29 cellular contexts compared by ENCODE assay signal in the genomic region with DNA sequence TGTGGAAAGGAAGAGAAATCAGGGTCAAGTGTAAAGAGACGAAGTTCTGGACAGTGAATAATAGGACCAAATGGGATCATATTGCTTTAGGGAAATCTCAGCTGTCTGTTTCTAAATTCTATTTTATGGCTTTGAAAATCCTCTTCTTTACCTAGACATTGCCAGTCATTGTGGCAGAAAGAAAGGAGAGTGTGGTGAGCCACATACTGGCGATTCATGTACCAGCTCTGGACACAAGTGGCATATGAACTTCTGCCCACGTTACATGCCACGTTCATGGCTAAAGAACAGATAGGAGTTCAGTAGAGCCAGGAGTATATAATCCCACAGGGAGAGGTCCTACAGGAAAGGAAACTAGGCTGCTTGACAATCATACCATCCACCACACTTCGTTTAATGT.
"Had no signal": no experiment of that assay in that cellular context is flagged by ENCODE, and none has a peak within 500 bp of the region (broad histone marks: within the 10 kb centered on the region; RNA-seq: fewer than 3 reads in every experiment).

No MANE protein-coding gene starts in this region.

- DNase-seq: activated CD4-positive, alpha-beta memory T cell treated with anti-CD3 and anti-CD28 coated beads, Interleukin-2, amount 10 ng/mL, durations not matched to agents 7 days and 5 days; activated CD4-positive, alpha-beta T cell treated with anti-CD3 and anti-CD28 coated beads for 1 hour; activated CD4-positive, alpha-beta T cell treated with anti-CD3 and anti-CD28 coated beads for 4 hours; activated CD4-positive, alpha-beta T cell treated with anti-CD3 and anti-CD28 coated beads, Interleukin-2, amount 10 ng/mL, durations not matched to agents 7 days and 5 days; activated CD4-positive, alpha-beta T cell treated with anti-CD3 and anti-CD28 coated beads, Interleukin-2, amount 50 U/mL, for 4 hours; activated CD8-positive, alpha-beta memory T cell treated with anti-CD3 and anti-CD28 coated beads, Interleukin-2, amount 50 U/mL, for 48 hours; activated effector memory CD4-positive, alpha-beta T cell treated with Interleukin-2 at 50 U/mL for 16 hours; activated gamma-delta T cell treated with Interleukin-2 at 50 U/mL for 16 hours; activated naive CD4-positive, alpha-beta T cell treated with anti-CD3 and anti-CD28 coated beads, Interleukin-2, amount 50 U/mL, for 16 hours; activated naive CD4-positive, alpha-beta T cell treated with Interleukin-2 at 50 U/mL for 16 hours; activated T-cell treated with anti-CD3 and anti-CD28 coated beads for 4 hours; activated T-cell treated with anti-CD3 and anti-CD28 coated beads, Interleukin-2, amount 50 U/mL, for 24 hours; activated T-cell treated with anti-CD3 and anti-CD28 coated beads, Interleukin-2, amount 50 U/mL, for 72 hours; amniotic stem cell; anterior cingulate cortex; brain microvascular endothelial cell; dorsolateral prefrontal cortex; effector memory CD4-positive, alpha-beta T cell; endodermal cell; foreskin fibroblast; head of caudate nucleus; T-helper 2 cell had no signal

- H3K27me3 Mint-ChIP-seq: activated CD4-positive, alpha-beta memory T cell treated with anti-CD3 and anti-CD28 coated beads, Interleukin-2, amount 10 ng/mL, durations not matched to agents 7 days and 5 days; activated CD4-positive, alpha-beta T cell treated with anti-CD3 and anti-CD28 coated beads, Interleukin-2, amount 10 ng/mL, durations not matched to agents 7 days and 5 days; activated naive CD8-positive, alpha-beta T cell; activated T-cell treated with anti-CD3 and anti-CD28 coated beads, Interleukin-2, amount 50 U/mL, for 24 hours; central memory CD8-positive, alpha-beta T cell; dendritic cell treated with granulocyte-macrophage colony-stimulating factor and Interleukin-4, amounts not matched to agents 40 ng/mL and 50 ng/mL, for 4 days had no signal

- H3K9me3 Mint-ChIP-seq: activated CD4-positive, alpha-beta T cell treated with anti-CD3 and anti-CD28 coated beads, Interleukin-2, amount 10 ng/mL, durations not matched to agents 7 days and 5 days; central memory CD8-positive, alpha-beta T cell; dendritic cell treated with granulocyte-macrophage colony-stimulating factor and Interleukin-4, amounts not matched to agents 40 ng/mL and 50 ng/mL, for 4 days had no signal

- FAIRE-seq: astrocyte, bronchial epithelial cell had no signal

- H3K4me3 Mint-ChIP-seq: activated CD4-positive, alpha-beta memory T cell treated with anti-CD3 and anti-CD28 coated beads, Interleukin-2, amount 10 ng/mL, durations not matched to agents 7 days and 5 days; activated CD4-positive, alpha-beta T cell treated with anti-CD3 and anti-CD28 coated beads, Interleukin-2, amount 10 ng/mL, durations not matched to agents 7 days and 5 days; activated naive CD8-positive, alpha-beta T cell; activated T-cell treated with anti-CD3 and anti-CD28 coated beads, Interleukin-2, amount 50 U/mL, for 24 hours; activated T-cell treated with anti-CD3 and anti-CD28 coated beads, Interleukin-2, amount 50 U/mL, for 72 hours; central memory CD8-positive, alpha-beta T cell; dendritic cell treated with granulocyte-macrophage colony-stimulating factor and Interleukin-4, amounts not matched to agents 40 ng/mL and 50 ng/mL, for 4 days; endodermal cell; WTC11 had no signal

- H3K27ac Mint-ChIP-seq: activated CD4-positive, alpha-beta memory T cell treated with anti-CD3 and anti-CD28 coated beads, Interleukin-2, amount 10 ng/mL, durations not matched to agents 7 days and 5 days; activated CD4-positive, alpha-beta T cell treated with anti-CD3 and anti-CD28 coated beads, Interleukin-2, amount 10 ng/mL, durations not matched to agents 7 days and 5 days; activated naive CD8-positive, alpha-beta T cell; activated T-cell treated with anti-CD3 and anti-CD28 coated beads, Interleukin-2, amount 50 U/mL, for 24 hours; activated T-cell treated with anti-CD3 and anti-CD28 coated beads, Interleukin-2, amount 50 U/mL, for 72 hours; dendritic cell treated with granulocyte-macrophage colony-stimulating factor and Interleukin-4, amounts not matched to agents 40 ng/mL and 50 ng/mL, for 4 days; WTC11 had no signal

- H3K4me1 Mint-ChIP-seq: activated CD4-positive, alpha-beta memory T cell treated with anti-CD3 and anti-CD28 coated beads, Interleukin-2, amount 10 ng/mL, durations not matched to agents 7 days and 5 days; activated CD4-positive, alpha-beta T cell treated with anti-CD3 and anti-CD28 coated beads, Interleukin-2, amount 10 ng/mL, durations not matched to agents 7 days and 5 days; endodermal cell; WTC11 had no signal

- ATAC-seq: activated T-cell treated with anti-CD3 and anti-CD28 coated beads, Interleukin-2, amount 50 U/mL, for 72 hours; esophagus mucosa; WTC11 had no signal
